ENCODE assay signal across 15 cellular contexts in genomic region chr13:74003374-74003773, GRCh38.
DNase-seq lines count a peak whose midpoint lies in the region; ATAC-seq, FAIRE-seq and TF ChIP-seq lines count a peak whose summit lies in the region.
"Had no signal": no experiment of that assay in that cellular context is flagged by ENCODE, and none has a peak within 500 bp of the region (broad histone marks: within the 10 kb centered on the region; RNA-seq: fewer than 3 reads in every experiment).

No MANE protein-coding gene starts in this region.

- FAIRE-seq in bronchial epithelial cell (lab: Jason Lieb, UNC): no peak

- H3K4me1 ChIP-seq in Karpas-422 (ENCODE audit: low read length): peaks cover 77% of the 10 kb centered on the region
- peaks cover 22% of the 10 kb centered on the region for H3K4me1 ChIP-seq in skeletal muscle satellite cell (ENCODE audit: control insufficient read depth, insufficient read depth, low read length)

- H3K4me2 ChIP-seq in Karpas-422 (ENCODE audit: low read depth, low read length, poor library complexity, severe bottlenecking) (peak overlapping the region; percentile 54), skeletal muscle satellite cell (ENCODE audit: low read length) (peak overlapping the region; percentile 16)

- H3K27me3 ChIP-seq in Karpas-422 (ENCODE audit: low read length): no peaks in the 10 kb centered on the region
- no peaks in the 10 kb centered on the region for H3K27me3 ChIP-seq in bronchial epithelial cell (ENCODE audit: control insufficient read depth, insufficient read depth, low read length)
- H3K27me3 ChIP-seq in skeletal muscle satellite cell (ENCODE audit: control insufficient read depth, insufficient read depth, low read length): no peaks in the 10 kb centered on the region

- no peaks in the 10 kb centered on the region for H4K20me1 ChIP-seq in Karpas-422 (ENCODE audit: insufficient read depth, low read depth, low read length)

- peak overlapping the region; percentile 54 for H3K27ac ChIP-seq in Karpas-422 (ENCODE audit: low read length)
- H3K27ac ChIP-seq: 22Rv1, GM23248 had no signal

- no peak for DNase-seq in activated CD4-positive, CD25-positive, alpha-beta regulatory T cell (lab: John Stamatoyannopoulos, UW)
- no peak for DNase-seq in Karpas-422
- DNase-seq in bronchial epithelial cell (ENCODE audit: low read depth): peak; percentile 4
- DNase-seq in putamen (ENCODE audit: low spot score): no peak
- no peak for DNase-seq in COLO829 (ENCODE audit: low spot score)
- no peak for DNase-seq in UCSD-AML1 (lab: John Stamatoyannopoulos, UW; ENCODE audit: unreplicated experiment)
- DNase-seq: Caco-2; CD8-positive, alpha-beta T cell; DND-41; GF-D8; GM23248; H7 had no signal

- H3K9me3 ChIP-seq in Karpas-422 (ENCODE audit: low read length) (no peaks in the 10 kb centered on the region), skeletal muscle satellite cell (replicated peaks; ENCODE audit: low read length) (no peaks in the 10 kb centered on the region)
- H3K9me3 ChIP-seq: Caco-2 had no signal

- H3K4me3 ChIP-seq in Karpas-422 (ENCODE audit: low read length) (no peak overlapping the region), bronchial epithelial cell (ENCODE audit: low read depth, low read length) (no peak overlapping the region), skeletal muscle satellite cell (ENCODE audit: low read length) (no peak overlapping the region)
- H3K4me3 ChIP-seq: GM23248 had no signal

- H2AFZ ChIP-seq in Karpas-422 (ENCODE audit: low read length): no peak overlapping the region
- H2AFZ ChIP-seq: GM23248 had no signal

- H3K9ac ChIP-seq in Karpas-422 (ENCODE audit: low read length): no peak overlapping the region
- no peak overlapping the region for H3K9ac ChIP-seq in skeletal muscle satellite cell (ENCODE audit: low read depth, low read length)
- H3K9ac ChIP-seq: GM23248 had no signal

- ATAC-seq in activated CD4-positive, CD25-positive, alpha-beta regulatory T cell treated with anti-CD3 and anti-CD28 coated beads, Interleukin-2, amount 50 U/mL, for 24 hours: peak; percentile 57 to 62
- ATAC-seq: CD8-positive, alpha-beta T cell had no signal

- no peak for TF ChIP-seq CTCF in bronchial epithelial cell (IDR thresholded peaks at IDR 0.05; ENCODE audit: insufficient read depth, low read length, severe bottlenecking)

- peaks cover 89% of the 10 kb centered on the region for H3K79me2 ChIP-seq in Karpas-422 (ENCODE audit: low read length)

- H3K36me3 ChIP-seq in Karpas-422 (ENCODE audit: insufficient read depth, low read length): peaks cover 3% of the 10 kb centered on the region; the same call in 1 of the 2 replicates
- no peaks in the 10 kb centered on the region for H3K36me3 ChIP-seq in bronchial epithelial cell (ENCODE audit: control insufficient read depth, insufficient read depth, low read length)
- H3K36me3 ChIP-seq in skeletal muscle satellite cell (ENCODE audit: insufficient read depth, low read length): no peaks in the 10 kb centered on the region

- H3K9me2 ChIP-seq in Karpas-422 (replicated peaks; ENCODE audit: insufficient read depth, low read length): no peaks in the 10 kb centered on the region
